Comparison of ENCODE assay signal across 34 cellular contexts in genomic region chr2:222673273-222673672, GRCh38. TPM values are rescaled to one million over a fixed set of nuclear protein-coding genes. Genes with fewer than 3 reads are reported as not detected.
"Had no signal": no experiment of that assay in that cellular context is flagged by ENCODE, and none has a peak within 500 bp of the region (broad histone marks: within the 10 kb centered on the region; RNA-seq: fewer than 3 reads in every experiment).

No MANE protein-coding gene starts in this region.

- H3K4me3 ChIP-seq: ascending aorta, cardiac muscle cell, SJCRH30, SK-N-MC had no signal

- H3K27me3 ChIP-seq: ascending aorta, SJCRH30 had no signal

- H3K4me3 Mint-ChIP-seq: activated CD4-positive, alpha-beta memory T cell treated with anti-CD3 and anti-CD28 coated beads, Interleukin-2, amount 10 ng/mL, durations not matched to agents 7 days and 5 days; activated naive CD8-positive, alpha-beta T cell treated with anti-CD3 and anti-CD28 coated beads for 36 hours; central memory CD8-positive, alpha-beta T cell; T-helper 1 cell treated with Interleukin-12 subunit alpha and Interleukin-12 subunit beta and Interleukin-4 antibody, amounts not matched to agents 30 μg/mL and 1 μg/mL, for 36 hours had no signal

- H3K9me3 Mint-ChIP-seq: activated CD4-positive, alpha-beta memory T cell treated with anti-CD3 and anti-CD28 coated beads, Interleukin-2, amount 10 ng/mL, durations not matched to agents 7 days and 5 days; activated naive CD8-positive, alpha-beta T cell treated with anti-CD3 and anti-CD28 coated beads for 36 hours; activated T-cell treated with anti-CD3 and anti-CD28 coated beads, Interleukin-2, amount 50 U/mL, for 72 hours; activated T-helper 17 cell treated with anti-CD3 and anti-CD28 coated beads, Interleukin-2, amount 50 U/mL, for 72 hours; central memory CD8-positive, alpha-beta T cell; T-helper 1 cell treated with Interleukin-12 subunit alpha and Interleukin-12 subunit beta and Interleukin-4 antibody, amounts not matched to agents 30 μg/mL and 1 μg/mL, for 36 hours had no signal

- H3K4me1 ChIP-seq: SJCRH30 had no signal

- H3K36me3 ChIP-seq: ascending aorta, cardiac muscle cell, SJCRH30 had no signal

- ATAC-seq: activated T-cell treated with anti-CD3 and anti-CD28 coated beads, Interleukin-2, amount 50 U/mL, for 72 hours; activated T-helper 17 cell treated with anti-CD3 and anti-CD28 coated beads, Interleukin-2, amount 50 U/mL, for 72 hours had no signal

- H3K9me3 ChIP-seq: ascending aorta, SJCRH30 had no signal

- H3K27ac ChIP-seq: ascending aorta, cardiac muscle cell, SJCRH30, SK-N-MC, VCaP had no signal

- H3K27ac Mint-ChIP-seq: activated CD4-positive, alpha-beta memory T cell treated with anti-CD3 and anti-CD28 coated beads, Interleukin-2, amount 10 ng/mL, durations not matched to agents 7 days and 5 days; activated naive CD8-positive, alpha-beta T cell treated with anti-CD3 and anti-CD28 coated beads for 36 hours; activated T-cell treated with anti-CD3 and anti-CD28 coated beads, Interleukin-2, amount 50 U/mL, for 72 hours; activated T-helper 17 cell treated with anti-CD3 and anti-CD28 coated beads, Interleukin-2, amount 50 U/mL, for 72 hours; T-helper 1 cell treated with Interleukin-12 subunit alpha and Interleukin-12 subunit beta and Interleukin-4 antibody, amounts not matched to agents 30 μg/mL and 1 μg/mL, for 36 hours had no signal

- H3K36me3 Mint-ChIP-seq: activated naive CD8-positive, alpha-beta T cell treated with anti-CD3 and anti-CD28 coated beads for 36 hours had no signal

- DNase-seq: activated CD4-positive, alpha-beta memory T cell treated with anti-CD3 and anti-CD28 coated beads, Interleukin-2, amount 10 ng/mL, durations not matched to agents 7 days and 5 days; activated CD4-positive, alpha-beta T cell treated with anti-CD3 and anti-CD28 coated beads for 1 hour; activated CD4-positive, alpha-beta T cell treated with anti-CD3 and anti-CD28 coated beads for 48 hours; activated CD4-positive, CD25-positive, alpha-beta regulatory T cell; activated CD8-positive, alpha-beta memory T cell treated with anti-CD3 and anti-CD28 coated beads for 24 hours; activated effector memory CD4-positive, alpha-beta T cell treated with anti-CD3 and anti-CD28 coated beads, Interleukin-2, amount 50 U/mL, for 16 hours; activated naive CD4-positive, alpha-beta T cell; activated naive CD4-positive, alpha-beta T cell treated with anti-CD3 and anti-CD28 coated beads, Interleukin-2, amount 50 U/mL, for 16 hours; activated naive CD8-positive, alpha-beta T cell treated with anti-CD3 and anti-CD28 coated beads for 36 hours; activated T-cell treated with anti-CD3 and anti-CD28 coated beads, Interleukin-2, amount 50 U/mL, for 1 hour; activated T-cell treated with anti-CD3 and anti-CD28 coated beads, Interleukin-2, amount 50 U/mL, for 72 hours; amygdala; NCI-H1092 treated with DMSO at 0.1 percent for 48 hours; NCI-H1417; NCI-H146; NCI-H187; NCI-H2029 treated with DMSO at 0.1 percent for 48 hours; NCI-H2107; NCI-H2171; NCI-H510A; NCI-H748 treated with DMSO at 0.1 percent for 48 hours; NK-92 treated with Interleukin-12 subunit alpha and Interleukin-12 subunit beta, amount 100 ng/mL, for 24 hours; SHP77 had no signal

RNA-seq across cellular contexts. Expression of gene MOGAT1, which starts 1.8 kb away (rescaled TPM):
- total RNA-seq: activated CD4-positive, alpha-beta memory T cell treated with anti-CD3 and anti-CD28 coated beads, Interleukin-2, amount 10 ng/mL, durations not matched to agents 7 days and 5 days; activated naive CD8-positive, alpha-beta T cell treated with anti-CD3 and anti-CD28 coated beads for 36 hours; activated T-cell treated with anti-CD3 and anti-CD28 coated beads, Interleukin-2, amount 50 U/mL, for 72 hours; activated T-helper 17 cell treated with anti-CD3 and anti-CD28 coated beads, Interleukin-2, amount 50 U/mL, for 72 hours; ascending aorta; cardiac muscle cell; chondrocyte; M059J; OCI-LY7; SJCRH30 had no signal
- polyA plus RNA-seq: cardiac muscle cell had no signal
